In genomic region chr4:186030795-186031194, GRCh38 we compare ENCODE assay signal across 18 cellular contexts. TPM values are rescaled to one million over a fixed set of nuclear protein-coding genes. Genes with fewer than 3 reads are reported as not detected.
DNase-seq lines count a peak whose midpoint lies in the region; ATAC-seq and TF ChIP-seq lines count a peak whose summit lies in the region.
"Had no signal": no experiment of that assay in that cellular context is flagged by ENCODE, and none has a peak within 500 bp of the region (broad histone marks: within the 10 kb centered on the region; RNA-seq: fewer than 3 reads in every experiment).

No MANE protein-coding gene starts in this region.

- POLR2A ChIA-PET in MCF 10A (lab: Yijun Ruan, JAX) = interaction anchor here (0.5 kb wide), 1 partner anchor 605 kb away, joined by 3 read pairs; a partner anchor contains a TSS

- no peak overlapping the region for H3K4me3 ChIP-seq in breast epithelium
- peak overlapping the region in 1 of 2 donors; percentile 23 for H3K4me3 ChIP-seq in gastroesophageal sphincter
- H3K4me3 ChIP-seq in osteoblast (ENCODE audit: insufficient read depth, low read length) = no peak overlapping the region
- no peak overlapping the region for H3K4me3 ChIP-seq in tibial nerve

- H2AFZ ChIP-seq in osteoblast (ENCODE audit: low read length) = peak overlapping the region; percentile 78

- CTCF ChIA-PET in MCF 10A (lab: Yijun Ruan, JAX) = no interaction called here

- 22% methylated on average over 2 of the region's 3 CpGs; no CpG with 5 or more reads in 1 of the 2 donors for WGBS in gastroesophageal sphincter (ENCODE audit: low coverage in 1 of 2), 2 donors
- WGBS in tibial nerve, 2 donors = 60 to 67% methylated on average over 3 of the region's 3 CpGs

- H3K79me2 ChIP-seq in osteoblast (ENCODE audit: insufficient read depth, low read length) = no peaks in the 10 kb centered on the region

- H3K9me3 ChIP-seq in breast epithelium (no peaks in the 10 kb centered on the region), gastroesophageal sphincter (peaks cover 0 to 4% (median 0%) of the 10 kb centered on the region in 3 donors), osteoblast (ENCODE audit: low read depth, low read length) (peaks cover 4% of the 10 kb centered on the region), tibial nerve (peaks cover 0 to 7% (median 0%) of the 10 kb centered on the region in 4 donors)

- H3K4me1 Mint-ChIP-seq in MCF 10A (ENCODE audit: insufficient read depth, unreplicated experiment) = no peaks in the 10 kb centered on the region

- TF ChIP-seq POLR2A in breast epithelium (IDR thresholded peaks at IDR 0.05) (no peak), gastroesophageal sphincter (IDR thresholded peaks at IDR 0.05) (no peak), tibial nerve (IDR thresholded peaks at IDR 0.05) (no peak)

- no peaks in the 10 kb centered on the region for H3K9me3 Mint-ChIP-seq in MCF 10A (ENCODE audit: unreplicated experiment)
- H3K9me3 Mint-ChIP-seq: activated T-cell treated with anti-CD3 and anti-CD28 coated beads, Interleukin-2, amount 50 U/mL, for 24 hours; stimulated activated naive CD8-positive, alpha-beta T cell treated with anti-CD3 and anti-CD28 coated beads, Interleukin-15, Interleukin-2, amounts not matched to agents 100 ng/mL and 50 ng/mL, for 24 hours had no signal

- no peaks in the 10 kb centered on the region for H3K36me3 ChIP-seq in breast epithelium
- no peaks in the 10 kb centered on the region for H3K36me3 ChIP-seq in gastroesophageal sphincter
- H3K36me3 ChIP-seq in osteoblast (ENCODE audit: insufficient read depth, low read length) = no peaks in the 10 kb centered on the region
- no peaks in the 10 kb centered on the region for H3K36me3 ChIP-seq in tibial nerve

- H4K20me1 ChIP-seq in osteoblast (ENCODE audit: insufficient read depth, low read length) = no peaks in the 10 kb centered on the region

- ATAC-seq in gastroesophageal sphincter = no peak
- no peak for ATAC-seq in HG02763 (IDR thresholded peaks at IDR 0.05; ENCODE audit: unreplicated experiment)
- ATAC-seq in HG03342 (IDR thresholded peaks at IDR 0.05; ENCODE audit: unreplicated experiment) = no peak
- ATAC-seq: natural killer cell treated with Interleukin-12 subunit alpha and Interleukin-12 subunit beta and Interleukin-15 and Interleukin-18, amount 100 ng/mL, for 72 hours had no signal

- TF ChIP-seq CTCF in breast epithelium (IDR thresholded peaks at IDR 0.05) (no peak), MCF 10A (IDR thresholded peaks at IDR 0.05; ENCODE audit: unreplicated experiment) (no peak), gastroesophageal sphincter (IDR thresholded peaks at IDR 0.05) (no peak), osteoblast (IDR thresholded peaks at IDR 0.05; ENCODE audit: extremely low read depth, low read depth, low read length) (no peak), tibial nerve (IDR thresholded peaks at IDR 0.05) (no peak)

- peaks cover 16% of the 10 kb centered on the region for H3K27me3 Mint-ChIP-seq in MCF 10A (ENCODE audit: insufficient read depth, unreplicated experiment)

- intact Hi-C loops in breast epithelium (cut with DNase I; ENCODE audit: low total_unique reads) (loop anchor here (2.0 to 10.0 kb wide), 2 partner anchors 72 to 386 kb away; no protein-coding TSS in a partner anchor), MCF 10A (cut with micrococcal nuclease) (no loop called here)

- no peak for DNase-seq in breast epithelium (ENCODE audit: low spot score in 2 of 2)
- no peak for DNase-seq in MCF 10A (ENCODE audit: unreplicated experiment)
- DNase-seq in osteoblast (ENCODE audit: insufficient read length, low spot score, missing footprints) = no peak
- no peak for DNase-seq in tibial nerve (ENCODE audit: low spot score in 2 of 2)
- DNase-seq in NCI-H345 treated with DMSO at 0.1 percent for 48 hours (lab: John Stamatoyannopoulos, UW; ENCODE audit: unreplicated experiment) = no peak
- DNase-seq: activated CD4-positive, alpha-beta T cell treated with anti-CD3 and anti-CD28 coated beads for 48 hours; activated T-cell treated with anti-CD3 and anti-CD28 coated beads, Interleukin-2, amount 50 U/mL, for 24 hours; GOT3; NCI-H1048; NCI-H2107; NK-92 treated with Interleukin-12 subunit alpha and Interleukin-12 subunit beta, amount 100 ng/mL, for 24 hours; SIG-M5; stimulated activated CD4-positive, alpha-beta T cell treated with anti-CD3 and anti-CD28 coated beads, Interleukin-12 subunit alpha, Interleukin-12 subunit beta, amount 100 ng/mL, for 4 hours had no signal

- peak overlapping the region; percentile 67 to 80 for H3K27ac ChIP-seq in breast epithelium
- peak overlapping the region; percentile 86 to 98 (median 92) for H3K27ac ChIP-seq in gastroesophageal sphincter
- H3K27ac ChIP-seq in osteoblast (ENCODE audit: low read depth, low read length) = peak overlapping the region; percentile 63
- H3K27ac ChIP-seq in tibial nerve = peak overlapping the region in 3 of 4 donors; percentile 26 to 76 (median 67)

- H3K4me2 ChIP-seq in osteoblast (ENCODE audit: insufficient read depth, low read length) = peak overlapping the region; percentile 68

- H3K4me1 ChIP-seq in breast epithelium (peaks cover 3 to 8% of the 10 kb centered on the region in 2 donors), gastroesophageal sphincter (peaks cover 16 to 71% (median 24%) of the 10 kb centered on the region in 3 donors), osteoblast (ENCODE audit: insufficient read depth, low read length) (peaks cover 21% of the 10 kb centered on the region), tibial nerve (peaks cover 3 to 27% (median 12%) of the 10 kb centered on the region in 4 donors)

- TF ChIP-seq EP300 in gastroesophageal sphincter (IDR thresholded peaks at IDR 0.05) (no peak), tibial nerve (IDR thresholded peaks at IDR 0.05) (no peak)

- H3K27me3 ChIP-seq in breast epithelium (no peaks in the 10 kb centered on the region), gastroesophageal sphincter (no peaks in the 10 kb centered on the region), osteoblast (ENCODE audit: insufficient read depth, low read length) (no peaks in the 10 kb centered on the region), tibial nerve (no peaks in the 10 kb centered on the region)

- BruUV-seq in MCF 10A (replicated peaks; lab: Mats Ljungman, UMichigan) = no TSS peak

- no peak overlapping the region for H3K27ac Mint-ChIP-seq in MCF 10A (ENCODE audit: low read depth, unreplicated experiment)
- H3K27ac Mint-ChIP-seq: activated T-cell treated with anti-CD3 and anti-CD28 coated beads, Interleukin-2, amount 50 U/mL, for 24 hours; natural killer cell treated with Interleukin-12 subunit alpha and Interleukin-12 subunit beta and Interleukin-15 and Interleukin-18, amount 100 ng/mL, for 72 hours; stimulated activated naive CD8-positive, alpha-beta T cell treated with anti-CD3 and anti-CD28 coated beads, Interleukin-15, Interleukin-2, amounts not matched to agents 100 ng/mL and 50 ng/mL, for 24 hours had no signal

- no peak overlapping the region for H3K4me3 Mint-ChIP-seq in MCF 10A (ENCODE audit: unreplicated experiment)
- H3K4me3 Mint-ChIP-seq: activated T-cell treated with anti-CD3 and anti-CD28 coated beads, Interleukin-2, amount 50 U/mL, for 24 hours; natural killer cell treated with Interleukin-12 subunit alpha and Interleukin-12 subunit beta and Interleukin-15 and Interleukin-18, amount 100 ng/mL, for 72 hours; stimulated activated naive CD8-positive, alpha-beta T cell treated with anti-CD3 and anti-CD28 coated beads, Interleukin-15, Interleukin-2, amounts not matched to agents 100 ng/mL and 50 ng/mL, for 24 hours had no signal

- no peaks in the 10 kb centered on the region for H3K36me3 Mint-ChIP-seq in MCF 10A (ENCODE audit: insufficient read depth, unreplicated experiment)
- H3K36me3 Mint-ChIP-seq: natural killer cell treated with Interleukin-12 subunit alpha and Interleukin-12 subunit beta and Interleukin-15 and Interleukin-18, amount 100 ng/mL, for 72 hours had no signal

RNA-seq across cellular contexts. Expression of gene TLR3, which starts 38.2 kb away (rescaled TPM):
- 10 to 100 TPM in 1 of 3 donors, 1 to 10 TPM in 2; 4.3 to 13.9 (median 7.4) TPM for total RNA-seq in breast epithelium
- 6.5 and 8.2 TPM in 2 replicates for total RNA-seq in MCF 10A (2022)
- total RNA-seq in gastroesophageal sphincter = 1 to 10 TPM; 4.3 to 8.4 (median 6.8) TPM
- 8.0 and 8.8 TPM in 2 replicates for total RNA-seq in osteoblast
- 10 to 100 TPM in 1 of 4 donors, 1 to 10 TPM in 3; 3.9 to 13.3 (median 6.0) TPM for total RNA-seq in tibial nerve
